24 cellular contexts compared by ENCODE assay signal in genomic region chr12:115191342-115191741, GRCh38.
"Had no signal": no experiment of that assay in that cellular context is flagged by ENCODE, and none has a peak within 500 bp of the region (broad histone marks: within the 10 kb centered on the region; RNA-seq: fewer than 3 reads in every experiment).

No MANE protein-coding gene starts in this region.

- H3K27ac Mint-ChIP-seq: naive B cell; progenitor cell of endocrine pancreas; stimulated activated effector memory CD8-positive, alpha-beta T cell treated with anti-CD3 and anti-CD28 coated beads, Interleukin-12 subunit alpha, Interleukin-12 subunit beta, amount 100 ng/mL, for 72 hours had no signal

- H3K9me3 ChIP-seq: left ventricle myocardium inferior, lower lobe of right lung, pancreas, upper lobe of right lung, vagina had no signal

- H3K4me3 ChIP-seq: esophagus muscularis mucosa, left ventricle myocardium inferior, lower lobe of right lung, pancreas, tibial nerve, upper lobe of right lung, vagina had no signal

- H3K36me3 Mint-ChIP-seq: naive B cell; stimulated activated effector memory CD8-positive, alpha-beta T cell treated with anti-CD3 and anti-CD28 coated beads, Interleukin-12 subunit alpha, Interleukin-12 subunit beta, amount 100 ng/mL, for 72 hours had no signal

- H3K36me3 ChIP-seq: esophagus muscularis mucosa, left ventricle myocardium inferior, lower lobe of right lung, pancreas, tibial nerve, upper lobe of right lung, vagina had no signal

- H3K4me1 ChIP-seq: esophagus muscularis mucosa, foreskin keratinocyte, left ventricle myocardium inferior, lower lobe of right lung, pancreas, tibial nerve, upper lobe of right lung had no signal

- H3K4me1 Mint-ChIP-seq: stimulated activated effector memory CD8-positive, alpha-beta T cell treated with anti-CD3 and anti-CD28 coated beads, Interleukin-12 subunit alpha, Interleukin-12 subunit beta, amount 100 ng/mL, for 72 hours had no signal

- ATAC-seq: foreskin keratinocyte; left cardiac atrium; lower lobe of right lung; pancreas; right cardiac atrium; stimulated activated effector memory CD8-positive, alpha-beta T cell treated with anti-CD3 and anti-CD28 coated beads, Interleukin-12 subunit alpha, Interleukin-12 subunit beta, amount 100 ng/mL, for 72 hours; stimulated activated naive CD8-positive, alpha-beta T cell treated with anti-CD3 and anti-CD28 coated beads, Interleukin-15, Interleukin-2, amounts not matched to agents 100 U/mL and 50 U/mL, for 24 hours; upper lobe of right lung had no signal

- H3K27ac ChIP-seq: epithelial cell of prostate, esophagus muscularis mucosa, foreskin keratinocyte, left ventricle myocardium inferior, lower lobe of right lung, pancreas, tibial nerve, upper lobe of right lung, vagina had no signal

- H3K4me3 Mint-ChIP-seq: naive B cell; nephron; stimulated activated effector memory CD8-positive, alpha-beta T cell treated with anti-CD3 and anti-CD28 coated beads, Interleukin-12 subunit alpha, Interleukin-12 subunit beta, amount 100 ng/mL, for 72 hours had no signal

- H3K27me3 Mint-ChIP-seq: naive B cell had no signal

- DNase-seq: cortex of kidney; effector memory CD4-positive, alpha-beta T cell; foreskin keratinocyte; kidney; left cardiac atrium; left ventricle myocardium inferior; lower lobe of right lung; mesenchymal stem cell; midbrain; naive B cell; occipital lobe; pancreas; right cardiac atrium; stimulated activated CD4-positive, alpha-beta T cell treated with anti-CD3 and anti-CD28 coated beads, Interleukin-4, amount 100 ng/mL, for 1 hour; stimulated activated CD8-positive, alpha-beta memory T cell treated with anti-CD3 and anti-CD28 coated beads, Interleukin-4, amount 100 ng/mL, for 48 hours; stimulated activated naive CD8-positive, alpha-beta T cell treated with anti-CD3 and anti-CD28 coated beads, Interleukin-15, Interleukin-2, amounts not matched to agents 100 U/mL and 50 U/mL, for 24 hours; upper lobe of right lung had no signal

- H3K27me3 ChIP-seq: esophagus muscularis mucosa, foreskin keratinocyte, pancreas, tibial nerve, upper lobe of right lung, vagina had no signal
